ENCODE assay signal across 8 cellular contexts in genomic region chr15:64387562-64388168, GRCh38. TPM values are rescaled to one million over a fixed set of nuclear protein-coding genes. Genes with fewer than 3 reads are reported as not detected.
A peak's percentile ranks its signal among the peaks of the same experiment; 100 is the strongest.
DNase-seq lines count a peak whose midpoint lies in the region; ATAC-seq and TF ChIP-seq lines count a peak whose summit lies in the region.

Gene TRIP4 (plus strand): TSS chr15:64387836. CDS start chr15:64387864, 28 bp downstream.

- H3K4me1 Mint-ChIP-seq in CD4-positive, alpha-beta memory T cell = peaks cover 16 to 19% (median 19%) of the 10 kb centered on the region in 4 donors
- peaks cover 15 to 16% of the 10 kb centered on the region in 2 donors for H3K4me1 Mint-ChIP-seq in effector memory CD8-positive, alpha-beta T cell (ENCODE audit: low read depth in 2 of 2)
- H3K4me1 Mint-ChIP-seq in memory B cell = peaks cover 15% of the 10 kb centered on the region

- peaks cover 6 to 7% of the 10 kb centered on the region in 2 donors for H3K36me3 Mint-ChIP-seq in CD4-positive, alpha-beta memory T cell
- H3K36me3 Mint-ChIP-seq in effector memory CD8-positive, alpha-beta T cell (ENCODE audit: insufficient read depth) = peaks cover 14% of the 10 kb centered on the region
- H3K36me3 Mint-ChIP-seq in memory B cell = no peaks in the 10 kb centered on the region

- H3K27me3 Mint-ChIP-seq in CD4-positive, alpha-beta memory T cell = no peaks in the 10 kb centered on the region
- no peaks in the 10 kb centered on the region for H3K27me3 Mint-ChIP-seq in effector memory CD8-positive, alpha-beta T cell
- H3K27me3 Mint-ChIP-seq in memory B cell = no peaks in the 10 kb centered on the region

- H3K4me1 ChIP-seq in CD4-positive, alpha-beta memory T cell (ENCODE audit: insufficient read depth, low read length) = peaks cover 12% of the 10 kb centered on the region

- TF ChIP-seq CTCF in HL-60 (IDR thresholded peaks at IDR 0.05; ENCODE audit: insufficient read depth, low read length) = no peak

- peak within 1 kb of the TSS; percentile 96 to 100 (median 98) for H3K4me3 Mint-ChIP-seq in CD4-positive, alpha-beta memory T cell
- peak within 1 kb of the TSS; percentile 91 to 96 for H3K4me3 Mint-ChIP-seq in effector memory CD8-positive, alpha-beta T cell
- H3K4me3 Mint-ChIP-seq in memory B cell = peak within 1 kb of the TSS; percentile 98

- H3K9me3 Mint-ChIP-seq in CD4-positive, alpha-beta memory T cell = no peaks in the 10 kb centered on the region
- H3K9me3 Mint-ChIP-seq in effector memory CD8-positive, alpha-beta T cell = no peaks in the 10 kb centered on the region
- H3K9me3 Mint-ChIP-seq in memory B cell = no peaks in the 10 kb centered on the region

- peak within 1 kb of the TSS; percentile 80 to 99 (median 96) for H3K27ac Mint-ChIP-seq in CD4-positive, alpha-beta memory T cell
- H3K27ac Mint-ChIP-seq in effector memory CD8-positive, alpha-beta T cell = peak within 1 kb of the TSS; percentile 89 to 91
- H3K27ac Mint-ChIP-seq in memory B cell = peak within 1 kb of the TSS; percentile 91

- peak; percentile 95 to 98 (median 96) for DNase-seq in CD4-positive, alpha-beta memory T cell
- DNase-seq in HL-60 (ENCODE audit: low read depth in 1 of 2, low spot score in 1 of 2) = peak; percentile 93 to 99
- DNase-seq in NOMO-1 (lab: John Stamatoyannopoulos, UW; ENCODE audit: unreplicated experiment in 2 of 2) = peak; percentile 95 to 99
- peak; percentile 96 to 98 (median 96) for DNase-seq in effector memory CD8-positive, alpha-beta T cell
- peak; percentile 96 to 97 for DNase-seq in memory B cell (ENCODE audit: low spot score in 2 of 2)
- peak; percentile 88 for DNase-seq in stimulated activated CD8-positive, alpha-beta memory T cell treated with anti-CD3 and anti-CD28 coated beads, Interleukin-12 subunit alpha, Interleukin-12 subunit beta, amount 100 ng/mL, for 24 hours (ENCODE audit: extremely low read depth)

- ATAC-seq in GM19455 (IDR thresholded peaks at IDR 0.05; ENCODE audit: unreplicated experiment) (peak; percentile 92), memory B cell (ENCODE audit: low read depth) (peak; percentile 98)
- peak; percentile 98 for ATAC-seq in effector memory CD8-positive, alpha-beta T cell (replicated peaks)

- POLR2A ChIA-PET in CD4-positive, alpha-beta memory T cell (lab: Charles Lee; ENCODE audit: partially characterized antibody) = interaction anchor here (0.6 to 2.9 kb wide), 32 partner anchors 8 to 917 kb away, joined by 3 to 38 read pairs (median 4); partner anchors contain the start of genes CIAO2A, CLPX, CSNK1G1 and PARP16
- POLR2A ChIA-PET in activated CD8-positive, alpha-beta memory T cell treated with anti-CD3 and anti-CD28 coated beads for 36 hours (lab: Charles Lee) = interaction anchor here (0.5 to 1.1 kb wide), 8 partner anchors 30 to 912 kb away, joined by 3 to 4 read pairs (median 4); partner anchors contain the start of genes PARP16 and ZNF609

- intact Hi-C loops in CD4-positive, alpha-beta memory T cell (cut with micrococcal nuclease) = loop anchor here (1.0 to 10.0 kb wide), 4 partner anchors 31 to 293 kb away; partner anchors contain the start of genes CIAO2A, CSNK1G1, PPIB and SNX1

- peak within 1 kb of the TSS; percentile 79 to 89 for H3K4me3 ChIP-seq in CD4-positive, alpha-beta memory T cell (ENCODE audit: low read length in 2 of 2)
- H3K4me3 ChIP-seq in HL-60 (replicated peaks; ENCODE audit: insufficient read depth, low read length) = peak within 1 kb of the TSS; percentile 82

- H3K36me3 ChIP-seq in CD4-positive, alpha-beta memory T cell (ENCODE audit: insufficient read depth, low read length) = no peaks in the 10 kb centered on the region

- peak within 1 kb of the TSS; percentile 64 for H3K27ac ChIP-seq in CD4-positive, alpha-beta memory T cell (ENCODE audit: low read depth, low read length)
- H3K27ac ChIP-seq in HL-60 (replicated peaks) = peak within 1 kb of the TSS; percentile 88

- H3K9me3 ChIP-seq in CD4-positive, alpha-beta memory T cell (ENCODE audit: control insufficient read depth in 1 of 2, low read length in 2 of 2) = no peaks in the 10 kb centered on the region

- CTCF ChIA-PET in CD4-positive, alpha-beta memory T cell (lab: Charles Lee; ENCODE audit: partially characterized antibody) = interaction anchor here (0.6 to 2.4 kb wide), 12 partner anchors 25 to 294 kb away, joined by 3 to 15 read pairs (median 4); partner anchors contain the start of gene ZNF609
- CTCF ChIA-PET in activated CD8-positive, alpha-beta memory T cell treated with anti-CD3 and anti-CD28 coated beads for 36 hours (lab: Charles Lee) = interaction anchor here (0.6 to 1.2 kb wide), 3 partner anchors 11 to 266 kb away, joined by 3 read pairs; no protein-coding TSS in a partner anchor

- no peaks in the 10 kb centered on the region for H3K27me3 ChIP-seq in CD4-positive, alpha-beta memory T cell (ENCODE audit: insufficient read depth, low read length)
- no peaks in the 10 kb centered on the region for H3K27me3 ChIP-seq in HL-60 (ENCODE audit: insufficient read depth, poor library complexity, severe bottlenecking)

RNA-seq across cellular contexts. Expression of gene TRIP4, which starts in this region (rescaled TPM):
- 10 to 100 TPM; 28.2 to 29.4 TPM for total RNA-seq in CD4-positive, alpha-beta memory T cell
- 10 to 100 TPM; 29.5 to 37.1 TPM for polyA plus RNA-seq in CD4-positive, alpha-beta memory T cell
- 10 to 100 TPM; 19.0 to 20.5 TPM for total RNA-seq in activated CD8-positive, alpha-beta memory T cell treated with anti-CD3 and anti-CD28 coated beads for 36 hours

Comparison
In these comparisons a context has a peak if more than half of its experiments do, and no peak if none do; other contexts are left out.
1. Peak in every context shown above with its lines: DNase-seq, ATAC-seq, H3K4me3 ChIP-seq and H3K27ac ChIP-seq.